In the genomic region with DNA sequence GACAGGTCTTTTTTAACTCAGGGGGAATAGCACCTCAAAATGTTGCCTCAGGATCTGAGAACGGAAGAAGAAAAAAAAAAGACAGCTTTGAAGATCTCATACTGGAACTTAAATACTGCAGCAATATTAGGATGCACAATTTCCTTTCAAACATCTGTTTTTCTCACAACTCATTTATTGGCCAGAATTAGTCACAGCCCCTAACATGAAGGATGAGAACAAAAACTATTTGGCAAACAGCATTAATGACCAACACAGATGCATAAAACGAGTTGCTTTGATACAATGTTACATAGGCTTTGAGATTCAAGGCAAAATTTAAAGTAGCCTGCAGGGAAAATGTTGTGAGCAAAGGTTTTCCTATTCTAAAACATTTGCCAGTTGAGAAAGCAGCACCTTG, we compare ENCODE assay signal across 17 cellular contexts. TPM values are rescaled to one million over a fixed set of nuclear protein-coding genes. Genes with fewer than 3 reads are reported as not detected.
A peak's percentile ranks its signal among the peaks of the same experiment; 100 is the strongest.
DNase-seq lines count a peak whose midpoint lies in the region; ATAC-seq, FAIRE-seq and TF ChIP-seq lines count a peak whose summit lies in the region.
"Had no signal": no experiment of that assay in that cellular context is flagged by ENCODE, and none has a peak within 500 bp of the region (broad histone marks: within the 10 kb centered on the region; RNA-seq: fewer than 3 reads in every experiment).

No MANE protein-coding gene starts in this region.

- H2BK12ac ChIP-seq in mesenchymal stem cell (ENCODE audit: low read length in 2 of 2): no peak overlapping the region

- H3K9me3 Mint-ChIP-seq in endodermal cell: no peaks in the 10 kb centered on the region
- H3K9me3 Mint-ChIP-seq in activated T-helper 1 cell treated with anti-CD3 and anti-CD28 coated beads, Interleukin-12 subunit alpha, Interleukin-12 subunit beta, Interleukin-2, Interleukin-4 antibody, amounts not matched to agents 30 ng/mL and 10 ng/mL and 1 ng/mL, durations not matched to agents 14 hours and 24 hours and 36 hours: no peaks in the 10 kb centered on the region

- H2AK5ac ChIP-seq in mesenchymal stem cell (ENCODE audit: low read length, severe bottlenecking): no peak overlapping the region

- H2AFZ ChIP-seq in mesenchymal stem cell (ENCODE audit: low read depth, low read length): no peak overlapping the region
- H2AFZ ChIP-seq: parathyroid adenoma had no signal

- H3K27ac ChIP-seq in endodermal cell (ENCODE audit: low read depth, low read length): no peak overlapping the region
- no peak overlapping the region for H3K27ac ChIP-seq in mesenchymal stem cell (ENCODE audit: low read length, poor library complexity, severe bottlenecking)
- H3K27ac ChIP-seq: parathyroid adenoma had no signal

- H3K27ac Mint-ChIP-seq in endodermal cell: peak overlapping the region; percentile 65
- no peak overlapping the region for H3K27ac Mint-ChIP-seq in activated T-helper 1 cell treated with anti-CD3 and anti-CD28 coated beads, Interleukin-12 subunit alpha, Interleukin-12 subunit beta, Interleukin-2, Interleukin-4 antibody, amounts not matched to agents 30 ng/mL and 10 ng/mL and 1 ng/mL, durations not matched to agents 14 hours and 24 hours and 36 hours
- H3K27ac Mint-ChIP-seq: CD4-positive, CD25-positive, alpha-beta regulatory T cell; stimulated activated naive B cell treated with anti-CD40 and anti-IgM and Interleukin-4, amounts not matched to agents 10 μg/mL and 1 μg/mL and 100 μg/mL, for 72 hours had no signal

- H3K9ac ChIP-seq in endodermal cell (ENCODE audit: extremely low read depth, low read length, poor library complexity, severe bottlenecking) (no peak overlapping the region), mesenchymal stem cell (ENCODE audit: low read length) (peak overlapping the region; percentile 65)
- H3K9ac ChIP-seq: parathyroid adenoma had no signal

- H3K36me3 ChIP-seq in BJ (ENCODE audit: control insufficient read depth, insufficient read depth, low read length) (no peaks in the 10 kb centered on the region), endodermal cell (ENCODE audit: control insufficient read depth, insufficient read depth, low read length) (peaks cover 23% of the 10 kb centered on the region), mesenchymal stem cell (ENCODE audit: control insufficient read depth in 1 of 2, insufficient read depth in 2 of 2, low read depth in 1 of 2, low read length in 2 of 2) (peaks cover 0 to 6% of the 10 kb centered on the region in 2 experiments)
- H3K36me3 ChIP-seq: esophagus muscularis mucosa had no signal

- H2BK120ac ChIP-seq in mesenchymal stem cell (ENCODE audit: low read depth, low read length): no peak overlapping the region

- H3K36me3 Mint-ChIP-seq in endodermal cell (ENCODE audit: low read depth): peaks cover 14% of the 10 kb centered on the region
- peaks cover 7% of the 10 kb centered on the region for H3K36me3 Mint-ChIP-seq in activated T-helper 1 cell treated with anti-CD3 and anti-CD28 coated beads, Interleukin-12 subunit alpha, Interleukin-12 subunit beta, Interleukin-2, Interleukin-4 antibody, amounts not matched to agents 30 ng/mL and 10 ng/mL and 1 ng/mL, durations not matched to agents 14 hours and 24 hours and 36 hours (ENCODE audit: low read depth)

- CTCF ChIA-PET in BJ (lab: Yijun Ruan, JAX): interaction anchor here (0.6 kb wide), 1 partner anchor 33 kb away, joined by 5 read pairs; no protein-coding TSS in a partner anchor

- H3K4me1 ChIP-seq in endodermal cell (ENCODE audit: control insufficient read depth, insufficient read depth, low read length) (peaks cover 5% of the 10 kb centered on the region), mesenchymal stem cell (ENCODE audit: control insufficient read depth, insufficient read depth, low read depth, low read length) (peaks cover 3% of the 10 kb centered on the region)

- H3K4ac ChIP-seq in mesenchymal stem cell (ENCODE audit: low read depth in 1 of 2, low read length in 2 of 2): no peak overlapping the region

- H3K18ac ChIP-seq in mesenchymal stem cell (ENCODE audit: low read depth in 1 of 2, low read length in 2 of 2): no peak overlapping the region

- WGBS in endodermal cell (ENCODE audit: insufficient coverage in 1 of 2, insufficient read length in 1 of 2), 2 experiments: 76 to 90% methylated on average over 1 to 2 of the region's 2 CpGs
- WGBS in mesenchymal stem cell: 93% methylated on average over 2 of the region's 2 CpGs

- intact Hi-C loops in activated T-helper 1 cell treated with anti-CD3 and anti-CD28 coated beads, Interleukin-12 subunit alpha, Interleukin-12 subunit beta, Interleukin-2, Interleukin-4 antibody, amounts not matched to agents 30 ng/mL and 10 ng/mL and 1 ng/mL, durations not matched to agents 14 hours and 24 hours and 36 hours (cut with micrococcal nuclease): no loop called here

- ATAC-seq in HG02970 (IDR thresholded peaks at IDR 0.05; ENCODE audit: low FRiP score, unreplicated experiment): no peak
- ATAC-seq: stimulated activated naive B cell treated with anti-CD40 and anti-IgM and Interleukin-4, amounts not matched to agents 10 μg/mL and 1 μg/mL and 100 μg/mL, for 72 hours had no signal

- H3K4me3 ChIP-seq in BJ (ENCODE audit: low read depth, low read length) (no peak overlapping the region), endodermal cell (ENCODE audit: low read length) (no peak overlapping the region), mesenchymal stem cell (ENCODE audit: insufficient read depth in 1 of 2, low read depth in 1 of 2, low read length in 2 of 2) (peak overlapping the region in 1 of 2 experiments; percentile 23)
- H3K4me3 ChIP-seq: esophagus muscularis mucosa had no signal

- H3K27me3 Mint-ChIP-seq in endodermal cell (ENCODE audit: insufficient read depth): no peaks in the 10 kb centered on the region
- H3K27me3 Mint-ChIP-seq in activated T-helper 1 cell treated with anti-CD3 and anti-CD28 coated beads, Interleukin-12 subunit alpha, Interleukin-12 subunit beta, Interleukin-2, Interleukin-4 antibody, amounts not matched to agents 30 ng/mL and 10 ng/mL and 1 ng/mL, durations not matched to agents 14 hours and 24 hours and 36 hours (ENCODE audit: insufficient read depth): peaks cover 2% of the 10 kb centered on the region
- H3K27me3 Mint-ChIP-seq: CD4-positive, CD25-positive, alpha-beta regulatory T cell; stimulated activated naive B cell treated with anti-CD40 and anti-IgM and Interleukin-4, amounts not matched to agents 10 μg/mL and 1 μg/mL and 100 μg/mL, for 72 hours had no signal

- no peak overlapping the region for H2BK5ac ChIP-seq in mesenchymal stem cell (ENCODE audit: low read depth, low read length, poor library complexity, severe bottlenecking)

- H3K27me3 ChIP-seq in BJ (ENCODE audit: control insufficient read depth, insufficient read depth, low read length) (no peaks in the 10 kb centered on the region), endodermal cell (ENCODE audit: control insufficient read depth, insufficient read depth, low read length, poor library complexity, severe bottlenecking) (no peaks in the 10 kb centered on the region), mesenchymal stem cell (ENCODE audit: control insufficient read depth in 1 of 2, insufficient read depth in 1 of 2, low read length in 2 of 2) (no peaks in the 10 kb centered on the region)
- H3K27me3 ChIP-seq: esophagus muscularis mucosa had no signal

- no peak overlapping the region for H3K23ac ChIP-seq in mesenchymal stem cell (ENCODE audit: low read length in 2 of 2)

- TF ChIP-seq CTCF in BJ (IDR thresholded peaks at IDR 0.05; ENCODE audit: insufficient read depth, low read depth, low read length) (no peak), endodermal cell (conservative IDR thresholded peaks at IDR 0.05) (no peak), D721Med (IDR thresholded peaks at IDR 0.05; ENCODE audit: insufficient read depth, missing control alignments) (no peak)

- peaks cover 42% of the 10 kb centered on the region for H3K4me1 Mint-ChIP-seq in endodermal cell
- peaks cover 11% of the 10 kb centered on the region for H3K4me1 Mint-ChIP-seq in activated T-helper 1 cell treated with anti-CD3 and anti-CD28 coated beads, Interleukin-12 subunit alpha, Interleukin-12 subunit beta, Interleukin-2, Interleukin-4 antibody, amounts not matched to agents 30 ng/mL and 10 ng/mL and 1 ng/mL, durations not matched to agents 14 hours and 24 hours and 36 hours (ENCODE audit: low read depth)

- H4K8ac ChIP-seq in mesenchymal stem cell (ENCODE audit: low read length): no peak overlapping the region

- FAIRE-seq in D721Med (lab: Jason Lieb, UNC): no peak

- peak; percentile 78 for DNase-seq in BJ (ENCODE audit: low read depth)
- DNase-seq in M059J (ENCODE audit: low read depth): peak; percentile 35
- DNase-seq in endodermal cell: no peak
- DNase-seq in mesenchymal stem cell: peak; percentile 44
- no peak for DNase-seq in activated T-helper 1 cell treated with anti-CD3 and anti-CD28 coated beads, Interleukin-12 subunit alpha, Interleukin-12 subunit beta, Interleukin-2, Interleukin-4 antibody, amounts not matched to agents 30 ng/mL and 10 ng/mL and 1 ng/mL, durations not matched to agents 14 hours and 24 hours and 36 hours (ENCODE audit: low spot score)
- DNase-seq in D721Med (ENCODE audit: insufficient read length, low spot score): no peak
- no peak for DNase-seq in DMS153 treated with DMSO at 0.1 percent for 48 hours (lab: John Stamatoyannopoulos, UW; ENCODE audit: unreplicated experiment)
- DNase-seq: activated CD8-positive, alpha-beta memory T cell treated with anti-CD3 and anti-CD28 coated beads, Interleukin-2, amount 50 U/mL, for 48 hours; aorta; CD4-positive, CD25-positive, alpha-beta regulatory T cell; left cardiac atrium; NCI-H446 treated with DMSO at 0.1 percent for 48 hours; stimulated activated CD4-positive, alpha-beta T cell treated with anti-CD3 and anti-CD28 coated beads, Interleukin-2, amount 100 ng/mL, for 24 hours; stimulated activated naive B cell treated with anti-CD40 and anti-IgM and Interleukin-4, amounts not matched to agents 10 μg/mL and 1 μg/mL and 100 μg/mL, for 72 hours had no signal

- no peak overlapping the region for H3K4me3 Mint-ChIP-seq in endodermal cell
- no peak overlapping the region for H3K4me3 Mint-ChIP-seq in activated T-helper 1 cell treated with anti-CD3 and anti-CD28 coated beads, Interleukin-12 subunit alpha, Interleukin-12 subunit beta, Interleukin-2, Interleukin-4 antibody, amounts not matched to agents 30 ng/mL and 10 ng/mL and 1 ng/mL, durations not matched to agents 14 hours and 24 hours and 36 hours
- H3K4me3 Mint-ChIP-seq: CD4-positive, CD25-positive, alpha-beta regulatory T cell; stimulated activated naive B cell treated with anti-CD40 and anti-IgM and Interleukin-4, amounts not matched to agents 10 μg/mL and 1 μg/mL and 100 μg/mL, for 72 hours had no signal

- no peak overlapping the region for H4K91ac ChIP-seq in mesenchymal stem cell (ENCODE audit: low read length)

- no peak overlapping the region for H2BK15ac ChIP-seq in mesenchymal stem cell (ENCODE audit: low read depth, poor library complexity, severe bottlenecking)

- H3K9me3 ChIP-seq in endodermal cell (ENCODE audit: control insufficient read depth, low read length): no peaks in the 10 kb centered on the region
- no peaks in the 10 kb centered on the region for H3K9me3 ChIP-seq in mesenchymal stem cell (ENCODE audit: control insufficient read depth, low read length)
- H3K9me3 ChIP-seq: esophagus muscularis mucosa had no signal

- no peak overlapping the region for H3K14ac ChIP-seq in mesenchymal stem cell (ENCODE audit: low read length in 2 of 2)

- POLR2A ChIA-PET in BJ (lab: Charles Lee): interaction anchor here (0.5 to 0.6 kb wide), 2 partner anchors 93 to 316 kb away, joined by 3 to 6 read pairs; no protein-coding TSS in a partner anchor

- no peak overlapping the region for H3K4me2 ChIP-seq in mesenchymal stem cell (ENCODE audit: low read length, poor library complexity, severe bottlenecking)

- H3K79me1 ChIP-seq in mesenchymal stem cell (replicated peaks; ENCODE audit: low read length, poor library complexity, severe bottlenecking): peaks cover 14% of the 10 kb centered on the region

RNA-seq across cellular contexts. Expression of gene JMJD1C, which starts 36.5 kb away (rescaled TPM):
- polyA plus RNA-seq in BJ (2011; rRNA removed): 14.2 and 26.2 TPM in 2 replicates
- polyA minus RNA-seq in BJ (2011; rRNA and poly(A)+ RNA removed): 25.7 and 32.3 TPM in 2 replicates
- 27.5 and 32.1 TPM in 2 replicates for total RNA-seq in M059J (2014; rRNA removed; shearing (Covaris generic))
- 100 to 1,000 TPM in 1 of 2 donors, 10 to 100 TPM in 1; 91.3 to 114 TPM for total RNA-seq in endodermal cell
- 79.6 TPM for polyA plus RNA-seq in endodermal cell (2013, experiment 1 of 2)
- polyA plus RNA-seq in endodermal cell (2013, experiment 2 of 2): 73.7 TPM
- 23.7 TPM for polyA plus RNA-seq in mesenchymal stem cell (2013, experiment 1 of 2)
- 25.8 TPM for polyA plus RNA-seq in mesenchymal stem cell (2013, experiment 2 of 2)
- 47.3 and 48.0 TPM in 2 replicates for total RNA-seq in activated T-helper 1 cell treated with anti-CD3 and anti-CD28 coated beads, Interleukin-12 subunit alpha, Interleukin-12 subunit beta, Interleukin-2, Interleukin-4 antibody, amounts not matched to agents 30 ng/mL and 10 ng/mL and 1 ng/mL, durations not matched to agents 14 hours and 24 hours and 36 hours

Comparison
In these comparisons a context has a peak if more than half of its experiments do, and no peak if none do; other contexts are left out.
1. DNase-seq: peak in BJ (single experiment), M059J (single experiment) and mesenchymal stem cell (single experiment); none in endodermal cell (single experiment), activated T-helper 1 cell treated with anti-CD3 and anti-CD28 coated beads, Interleukin-12 subunit alpha, Interleukin-12 subunit beta, Interleukin-2, Interleukin-4 antibody, amounts not matched to agents 30 ng/mL and 10 ng/mL and 1 ng/mL, durations not matched to agents 14 hours and 24 hours and 36 hours (single experiment), D721Med (single experiment) and DMS153 treated with DMSO at 0.1 percent for 48 hours (single experiment).